Comparison of ENCODE assay signal across 14 cellular contexts in the genomic region with DNA sequence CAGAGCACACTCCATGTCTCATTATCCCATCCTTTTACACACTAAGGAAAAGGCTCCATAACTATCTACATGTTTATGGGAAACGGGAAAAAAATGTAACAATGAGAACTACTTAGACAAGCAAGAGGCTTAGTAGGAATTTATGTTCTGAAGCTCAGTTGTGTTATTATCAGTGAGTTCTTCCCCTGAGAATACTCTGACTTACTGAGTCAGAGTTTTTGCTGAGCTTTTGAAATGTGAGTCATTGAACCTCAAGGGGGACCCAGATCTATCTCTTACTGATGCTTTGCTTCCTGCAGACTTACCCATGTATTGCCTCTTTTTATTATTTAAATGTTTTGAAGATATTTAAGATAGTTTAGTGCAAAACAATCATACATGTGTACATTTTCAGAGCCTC. TPM values are rescaled to one million over a fixed set of nuclear protein-coding genes. Genes with fewer than 3 reads are reported as not detected.
A peak's percentile ranks its signal among the peaks of the same experiment; 100 is the strongest.
DNase-seq lines count a peak whose midpoint lies in the region; ATAC-seq and TF ChIP-seq lines count a peak whose summit lies in the region.
"Had no signal": no experiment of that assay in that cellular context is flagged by ENCODE, and none has a peak within 500 bp of the region (broad histone marks: within the 10 kb centered on the region; RNA-seq: fewer than 3 reads in every experiment).

No MANE protein-coding gene starts in this region.

- BruUV-seq in mammary epithelial cell (replicated peaks; lab: Mats Ljungman, UMichigan), result no TSS peak

- in situ Hi-C loops in mammary epithelial cell (cut with MboI; ENCODE audit: low sequenced_read_pairs in 2 of 2) (no loop called here), gastrocnemius medialis (cut with MboI; ENCODE audit: low sequenced_read_pairs in 4 of 4) (no loop called here)

- intact Hi-C loops in mammary epithelial cell (cut with micrococcal nuclease) (no loop called here), gastrocnemius medialis (cut with DNase I; ENCODE audit: low total_unique reads) (no loop called here)

- H4K20me1 ChIP-seq in mammary epithelial cell (ENCODE audit: insufficient read depth, low read length) (no peaks in the 10 kb centered on the region), osteoblast (ENCODE audit: insufficient read depth, low read length) (no peaks in the 10 kb centered on the region)

- H3K4me1 ChIP-seq in mammary epithelial cell (ENCODE audit: insufficient read depth, low read length) (no peaks in the 10 kb centered on the region), osteoblast (ENCODE audit: insufficient read depth, low read length) (peaks cover 7% of the 10 kb centered on the region), gastrocnemius medialis (no peaks in the 10 kb centered on the region)
- H3K4me1 ChIP-seq: adrenal gland, HAP-1, suprapubic skin had no signal

- H3K36me3 ChIP-seq in mammary epithelial cell (ENCODE audit: insufficient read depth, low read length) (no peaks in the 10 kb centered on the region), osteoblast (ENCODE audit: insufficient read depth, low read length) (no peaks in the 10 kb centered on the region), gastrocnemius medialis (no peaks in the 10 kb centered on the region)
- H3K36me3 ChIP-seq: adrenal gland, HAP-1, suprapubic skin had no signal

- H3K27me3 ChIP-seq in mammary epithelial cell (ENCODE audit: insufficient read depth, low read length) (no peaks in the 10 kb centered on the region), osteoblast (ENCODE audit: insufficient read depth, low read length) (no peaks in the 10 kb centered on the region), gastrocnemius medialis (no peaks in the 10 kb centered on the region)
- H3K27me3 ChIP-seq: adrenal gland, suprapubic skin had no signal

- H3K79me2 ChIP-seq in mammary epithelial cell (ENCODE audit: insufficient read depth, low read length) (no peaks in the 10 kb centered on the region), osteoblast (ENCODE audit: insufficient read depth, low read length) (no peaks in the 10 kb centered on the region)

- no peak overlapping the region for H3K4me3 ChIP-seq in mammary epithelial cell (replicated peaks in 1 of 3; ENCODE audit: insufficient read depth in 1 of 3, low read depth in 2 of 3, low read length in 3 of 3)
- H3K4me3 ChIP-seq in osteoblast (ENCODE audit: insufficient read depth, low read length), result no peak overlapping the region
- no peak overlapping the region for H3K4me3 ChIP-seq in gastrocnemius medialis
- H3K4me3 ChIP-seq: adrenal gland, HAP-1, suprapubic skin had no signal

- no peak overlapping the region for H3K4me2 ChIP-seq in mammary epithelial cell (ENCODE audit: insufficient read depth, low read depth, low read length)
- peak overlapping the region; percentile 14 for H3K4me2 ChIP-seq in osteoblast (ENCODE audit: insufficient read depth, low read length)

- no peak overlapping the region for H3K9ac ChIP-seq in mammary epithelial cell (ENCODE audit: insufficient read depth, low read length)

- H3K27ac ChIP-seq in mammary epithelial cell (ENCODE audit: insufficient read depth, low read depth, low read length) (no peak overlapping the region), osteoblast (ENCODE audit: low read depth, low read length) (no peak overlapping the region), gastrocnemius medialis (no peak overlapping the region)
- H3K27ac ChIP-seq: adrenal gland, suprapubic skin, VCaP had no signal

- WGBS in mammary epithelial cell (ENCODE audit: low coverage, missing lambda C conversion rate), result 85% methylated on average over 1 of the region's 1 CpG

- TF ChIP-seq CTCF in mammary epithelial cell (conservative IDR thresholded peaks at IDR 0.05 in 1 of 2, IDR thresholded peaks at IDR 0.05 in 1 of 2; ENCODE audit: extremely low read depth in 1 of 2, insufficient read depth in 1 of 2, low read depth in 1 of 2, low read length in 2 of 2) (no peak), osteoblast (IDR thresholded peaks at IDR 0.05; ENCODE audit: extremely low read depth, low read depth, low read length) (no peak), gastrocnemius medialis (IDR thresholded peaks at IDR 0.05 in 4 of 5, conservative IDR thresholded peaks at IDR 0.05 in 1 of 5) (no peak)

- dilution Hi-C loops in mammary epithelial cell (cut with HindIII; ENCODE audit: low sequenced_read_pairs), result no loop called here

- ATAC-seq in gastrocnemius medialis (no peak), HG03135 (IDR thresholded peaks at IDR 0.05; ENCODE audit: unreplicated experiment) (no peak)

- no peak for TF ChIP-seq POLR2A in gastrocnemius medialis (IDR thresholded peaks at IDR 0.05)

- DNase-seq in ELR (ENCODE audit: low read depth), result peak; percentile 66
- DNase-seq in LHCN-M2 (ENCODE audit: low read depth), result peak; percentile 87
- peak; percentile 20 for DNase-seq in mammary epithelial cell
- DNase-seq in osteoblast (ENCODE audit: insufficient read length, low spot score, missing footprints), result peak; percentile 71
- no peak for DNase-seq in NCI-H2081 treated with DMSO at 0.1 percent for 48 hours (lab: John Stamatoyannopoulos, UW)
- DNase-seq in gastrocnemius medialis, result no peak
- DNase-seq in NOMO-1 (lab: John Stamatoyannopoulos, UW; ENCODE audit: unreplicated experiment in 2 of 2), result no peak
- DNase-seq: adrenal gland, SHP77 treated with DMSO at 0.1 percent for 48 hours had no signal

- H2AFZ ChIP-seq in mammary epithelial cell (ENCODE audit: low read depth, low read length), result no peak overlapping the region
- no peak overlapping the region for H2AFZ ChIP-seq in osteoblast (ENCODE audit: low read length)

- H3K9me3 ChIP-seq in mammary epithelial cell (replicated peaks; ENCODE audit: insufficient read depth, low read length) (no peaks in the 10 kb centered on the region), osteoblast (ENCODE audit: low read depth, low read length) (no peaks in the 10 kb centered on the region), gastrocnemius medialis (no peaks in the 10 kb centered on the region)
- H3K9me3 ChIP-seq: adrenal gland, HAP-1, suprapubic skin had no signal

- CTCF ChIA-PET in mammary epithelial cell (lab: Charles Lee; ENCODE audit: low non-redundant PET), result no interaction called here

RNA-seq across cellular contexts. Expression of a gene that starts 20.1 kb away (rescaled TPM):
- not detected in 2 replicates for total RNA-seq in LHCN-M2 (2014; rRNA removed)
- polyA plus RNA-seq in LHCN-M2 (2012), result not detected
- not detected for total RNA-seq in mammary epithelial cell
- polyA plus RNA-seq in mammary epithelial cell, result not detected
- polyA minus RNA-seq in mammary epithelial cell, result not detected
- not detected in 2 replicates for total RNA-seq in osteoblast
- not detected for total RNA-seq in gastrocnemius medialis
- total RNA-seq: adrenal gland, endothelial cell of umbilical vein, suprapubic skin had no signal
- polyA plus RNA-seq: adrenal gland, endothelial cell of umbilical vein had no signal

RNA-seq across cellular contexts. Expression of a gene that starts 53.9 kb away (rescaled TPM):
- total RNA-seq in LHCN-M2 (2014; rRNA removed) (not detected in 2 replicates), mammary epithelial cell (not detected), osteoblast (not detected in 2 replicates), gastrocnemius medialis (under 1 TPM in 2 of 4 donors, not detected in 2; 0.59 to 0.69 TPM)
- not detected for polyA plus RNA-seq in LHCN-M2 (2012)
- polyA plus RNA-seq in mammary epithelial cell, result not detected
- polyA minus RNA-seq in mammary epithelial cell, result not detected
- total RNA-seq: endothelial cell of umbilical vein had no signal
- polyA plus RNA-seq: endothelial cell of umbilical vein had no signal

Comparison
In these comparisons a context has a peak if more than half of its experiments do, and no peak if none do; other contexts are left out.
1. DNase-seq: peak in ELR (single experiment), LHCN-M2 (single experiment), mammary epithelial cell (single experiment) and osteoblast (single experiment); none in NCI-H2081 treated with DMSO at 0.1 percent for 48 hours (single experiment), gastrocnemius medialis (0 of 2) and NOMO-1 (0 of 2).